ENCODE assay signal across 1 cellular context in the genomic region with DNA sequence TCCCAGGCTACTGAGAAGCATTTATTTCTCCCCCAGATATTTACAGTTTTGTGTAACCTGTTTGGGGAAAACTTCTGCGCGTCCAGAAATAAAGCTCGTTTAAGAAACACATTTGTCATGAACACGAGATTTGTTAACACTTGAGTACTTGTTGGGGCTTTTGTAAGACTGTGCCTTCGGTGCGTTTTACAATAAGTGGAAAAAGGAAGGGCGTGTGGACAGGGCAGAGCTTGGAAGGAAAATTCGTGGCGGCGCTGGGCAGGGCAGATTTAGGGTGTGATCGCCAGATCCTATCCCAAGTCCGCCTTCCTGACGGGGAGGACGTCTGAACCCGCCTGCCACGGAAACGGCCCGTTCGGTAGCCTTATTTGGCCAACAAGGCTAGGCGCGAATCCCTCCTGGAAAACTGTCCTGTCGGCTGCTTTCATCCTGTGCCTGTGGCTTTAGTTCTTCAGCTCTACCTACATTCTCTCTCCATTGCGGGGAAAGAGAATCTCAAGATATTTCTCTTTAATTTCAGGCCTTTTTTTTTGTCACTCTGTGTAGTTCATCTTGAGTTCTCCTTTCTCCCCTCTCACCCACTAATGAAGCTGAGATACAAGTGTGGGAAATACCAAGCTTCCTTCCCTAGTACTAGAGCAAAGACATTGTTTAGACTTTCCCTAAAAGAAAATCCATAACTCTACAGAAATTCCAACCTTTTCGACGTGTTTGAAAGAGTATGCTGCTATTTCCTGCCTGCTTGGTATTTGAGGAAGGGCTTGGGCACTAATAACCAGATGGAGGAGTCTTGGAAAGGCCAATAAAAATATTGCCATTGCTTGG.
TF ChIP-seq lines count a peak whose summit lies in the region.

No MANE protein-coding gene starts in this region.

TF ChIP-seq in SK-N-SH, 30 proteins besides CTCF, POLR2A, EP300 and RAD21 (continued from another document):
- TF ChIP-seq ELF1 (IDR thresholded peaks at IDR 0.05) (no peak), JUND (IDR thresholded peaks at IDR 0.05) (no peak)
